In genomic region chr5:107467137-107467932, GRCh38 we compare ENCODE assay signal across 1 cellular context.
TF ChIP-seq lines count a peak whose summit lies in the region.

No MANE protein-coding gene starts in this region.

TF ChIP-seq in IMR-90, 13 proteins besides CTCF, POLR2A, EP300 and RAD21:
- TF ChIP-seq MXI1 (IDR thresholded peaks at IDR 0.05; ENCODE audit: borderline replicate concordance, low read depth, low read length) (no peak), CEBPB (IDR thresholded peaks at IDR 0.05; ENCODE audit: low read depth, low read length) (no peak), SMC3 (IDR thresholded peaks at IDR 0.05; ENCODE audit: low read depth, low read length) (no peak), BHLHE40 (IDR thresholded peaks at IDR 0.05; ENCODE audit: low read depth, low read length) (no peak), CHD1 (IDR thresholded peaks at IDR 0.05; ENCODE audit: low read depth, low read length) (no peak), NFE2L2 (IDR thresholded peaks at IDR 0.05; ENCODE audit: low read depth, low read length) (no peak), FOS (IDR thresholded peaks at IDR 0.05; ENCODE audit: low read depth, low read length) (no peak), USF2 (IDR thresholded peaks at IDR 0.05; ENCODE audit: low read depth, low read length) (no peak)
- TF ChIP-seq, protein P1, sequence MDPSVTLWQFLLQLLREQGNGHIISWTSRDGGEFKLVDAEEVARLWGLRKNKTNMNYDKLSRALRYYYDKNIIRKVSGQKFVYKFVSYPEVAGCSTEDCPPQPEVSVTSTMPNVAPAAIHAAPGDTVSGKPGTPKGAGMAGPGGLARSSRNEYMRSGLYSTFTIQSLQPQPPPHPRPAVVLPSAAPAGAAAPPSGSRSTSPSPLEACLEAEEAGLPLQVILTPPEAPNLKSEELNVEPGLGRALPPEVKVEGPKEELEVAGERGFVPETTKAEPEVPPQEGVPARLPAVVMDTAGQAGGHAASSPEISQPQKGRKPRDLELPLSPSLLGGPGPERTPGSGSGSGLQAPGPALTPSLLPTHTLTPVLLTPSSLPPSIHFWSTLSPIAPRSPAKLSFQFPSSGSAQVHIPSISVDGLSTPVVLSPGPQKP (IDR thresholded peaks at IDR 0.05; ENCODE audit: borderline replicate concordance, low read depth, low read length), result no peak
